In the genomic region with DNA sequence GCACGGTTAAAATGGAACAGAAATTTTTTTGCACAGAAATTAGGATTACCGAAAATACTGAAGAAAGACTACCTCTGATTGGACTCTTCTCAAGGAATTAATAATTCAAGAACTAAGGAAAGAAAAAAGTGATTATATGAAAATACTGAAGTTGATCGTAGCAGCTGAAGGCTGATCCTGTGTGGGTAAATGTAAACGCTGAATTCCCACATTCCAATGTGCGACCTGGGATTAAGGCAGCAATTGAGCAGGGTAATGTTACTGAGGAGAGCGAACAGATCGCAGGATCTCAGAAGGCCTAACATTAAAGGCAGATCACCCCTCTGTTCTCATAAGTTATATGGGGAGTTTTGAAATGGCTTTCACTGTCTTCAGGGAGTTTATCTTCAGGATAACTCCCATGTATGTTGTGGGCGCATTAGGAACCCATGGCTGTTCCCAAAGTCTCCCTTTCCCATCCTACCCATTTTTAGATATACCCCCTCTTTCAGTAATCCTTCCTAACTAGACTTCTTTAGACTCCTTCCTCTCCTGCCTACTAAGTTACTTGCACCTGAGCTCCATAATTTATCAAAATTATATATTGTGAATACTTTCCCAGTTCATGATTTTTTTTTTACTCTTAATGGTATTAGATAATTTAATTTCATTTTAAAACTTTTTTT, we compare ENCODE assay signal across 8 cellular contexts. TPM values are rescaled to one million over a fixed set of nuclear protein-coding genes. Genes with fewer than 3 reads are reported as not detected.
DNase-seq lines count a peak whose midpoint lies in the region; ATAC-seq and TF ChIP-seq lines count a peak whose summit lies in the region.

No MANE protein-coding gene starts in this region.

- peak overlapping the region; percentile 92 for H3K4me3 Mint-ChIP-seq in osteocyte (ENCODE audit: unreplicated experiment)

- no peaks in the 10 kb centered on the region for H3K27me3 Mint-ChIP-seq in osteocyte (ENCODE audit: unreplicated experiment)

- H3K27me3 ChIP-seq in ectodermal cell (ENCODE audit: control insufficient read depth, insufficient read depth, low read length, poor library complexity, severe bottlenecking), result no peaks in the 10 kb centered on the region

- H3K4me3 ChIP-seq in ectodermal cell (ENCODE audit: insufficient read depth, low read depth, low read length), result peak overlapping the region; percentile 75

- peaks cover 6% of the 10 kb centered on the region for H3K9me3 Mint-ChIP-seq in osteocyte (ENCODE audit: unreplicated experiment)

- WGBS in ectodermal cell, 2 experiments, result 38 to 41% methylated on average over 8 of the region's 8 CpGs

- no peaks in the 10 kb centered on the region for H3K9me3 ChIP-seq in ectodermal cell (ENCODE audit: control insufficient read depth, low read length)

- H3K27ac Mint-ChIP-seq in osteocyte (ENCODE audit: unreplicated experiment), result peak overlapping the region; percentile 84

- H3K36me3 ChIP-seq in ectodermal cell (ENCODE audit: control insufficient read depth, insufficient read depth, low read length), result peaks cover 3% of the 10 kb centered on the region

- peaks cover 13% of the 10 kb centered on the region for H3K36me3 Mint-ChIP-seq in osteocyte (ENCODE audit: unreplicated experiment)

- H3K4me1 ChIP-seq in ectodermal cell (ENCODE audit: control insufficient read depth, insufficient read depth, low read length), result peaks cover 5% of the 10 kb centered on the region

- peaks cover 19% of the 10 kb centered on the region for H3K4me1 Mint-ChIP-seq in osteocyte (ENCODE audit: unreplicated experiment)

- DNase-seq in ELF-1 (ENCODE audit: low read depth, low spot score), result peak; percentile 44
- peak; percentile 17 for DNase-seq in NCI-H69 (lab: John Stamatoyannopoulos, UW)
- no peak for DNase-seq in osteocyte (ENCODE audit: extremely low spot score, unreplicated experiment)
- no peak for DNase-seq in COLO668 (lab: John Stamatoyannopoulos, UW; ENCODE audit: unreplicated experiment)
- DNase-seq in NCI-H187 treated with DMSO at 0.1 percent for 48 hours (lab: John Stamatoyannopoulos, UW), result no peak
- DNase-seq in stimulated activated CD4-positive, alpha-beta T cell treated with anti-CD3 and anti-CD28 coated beads, Interleukin-12 subunit alpha, Interleukin-12 subunit beta, amount 100 ng/mL, for 4 hours, result no peak

- no peak for ATAC-seq in GM21576 (IDR thresholded peaks at IDR 0.05; ENCODE audit: unreplicated experiment)

- TF ChIP-seq CTCF in osteocyte (IDR thresholded peaks at IDR 0.05), result no peak

- H3K27ac ChIP-seq in ectodermal cell (ENCODE audit: insufficient read depth, low read depth, low read length, poor library complexity, severe bottlenecking), result no peak overlapping the region

RNA-seq across cellular contexts. Expression of gene UBL7, which starts 1.0 kb away (rescaled TPM):
- polyA plus RNA-seq in ectodermal cell (2013, experiment 1 of 4), result 67.5 TPM
- polyA plus RNA-seq in ectodermal cell (2013, experiment 2 of 4), result 67.3 TPM
- 57.3 TPM for polyA plus RNA-seq in ectodermal cell (2013, experiment 3 of 4)
- 60.6 TPM for polyA plus RNA-seq in ectodermal cell (2013, experiment 4 of 4)
- total RNA-seq in osteocyte, result 49.6 and 59.5 TPM in 2 replicates

RNA-seq across cellular contexts. Expression of gene SEMA7A, which starts 28.2 kb away (rescaled TPM):
- polyA plus RNA-seq in ectodermal cell (2013, experiment 1 of 4), result 21.4 TPM
- 17.8 TPM for polyA plus RNA-seq in ectodermal cell (2013, experiment 2 of 4)
- 14.8 TPM for polyA plus RNA-seq in ectodermal cell (2013, experiment 3 of 4)
- 15.0 TPM for polyA plus RNA-seq in ectodermal cell (2013, experiment 4 of 4)
- total RNA-seq in osteocyte, result 0.37 and 0.51 TPM in 2 replicates

Comparison
In these comparisons a context has a peak if more than half of its experiments do, and no peak if none do; other contexts are left out.
1. DNase-seq: peak in ELF-1 (single experiment) and NCI-H69 (single experiment); none in osteocyte (single experiment), COLO668 (single experiment), NCI-H187 treated with DMSO at 0.1 percent for 48 hours (single experiment) and stimulated activated CD4-positive, alpha-beta T cell treated with anti-CD3 and anti-CD28 coated beads, Interleukin-12 subunit alpha, Interleukin-12 subunit beta, amount 100 ng/mL, for 4 hours (single experiment).